14 cellular contexts compared by ENCODE assay signal in genomic region chr4:100261346-100261745, GRCh38.
DNase-seq lines count a peak whose midpoint lies in the region; ATAC-seq, FAIRE-seq and TF ChIP-seq lines count a peak whose summit lies in the region.
"Had no signal": no experiment of that assay in that cellular context is flagged by ENCODE, and none has a peak within 500 bp of the region (broad histone marks: within the 10 kb centered on the region; RNA-seq: fewer than 3 reads in every experiment).

No MANE protein-coding gene starts in this region.

- FAIRE-seq in astrocyte (lab: Jason Lieb, UNC): peak; percentile 32
- FAIRE-seq: A204.1, GM12892, GM19239 had no signal

- no peaks in the 10 kb centered on the region for H3K36me3 Mint-ChIP-seq in HFFc6 (ENCODE audit: low read depth)
- H3K36me3 Mint-ChIP-seq in astrocyte (ENCODE audit: low read depth, unreplicated experiment): no peaks in the 10 kb centered on the region
- H3K36me3 Mint-ChIP-seq: CD14-positive monocyte had no signal

- H3K9me3 Mint-ChIP-seq in HFFc6: no peaks in the 10 kb centered on the region
- H3K9me3 Mint-ChIP-seq in astrocyte (ENCODE audit: unreplicated experiment): peaks cover 13% of the 10 kb centered on the region

- H4K20me1 ChIP-seq in astrocyte (ENCODE audit: insufficient read depth, low read length): no peaks in the 10 kb centered on the region

- H3K4me3 Mint-ChIP-seq in HFFc6: no peak overlapping the region
- H3K4me3 Mint-ChIP-seq in astrocyte (ENCODE audit: unreplicated experiment): no peak overlapping the region
- H3K4me3 Mint-ChIP-seq: CD14-positive monocyte had no signal

- no peak overlapping the region for H2AFZ ChIP-seq in astrocyte (ENCODE audit: low read depth, low read length)
- peak overlapping the region; percentile 54 for H2AFZ ChIP-seq in neuron (ENCODE audit: low read depth, low read length)

- H3K27me3 ChIP-seq in astrocyte (ENCODE audit: insufficient read depth, low read length) (no peaks in the 10 kb centered on the region), neuron (ENCODE audit: insufficient read depth, low read length) (no peaks in the 10 kb centered on the region)

- no peak overlapping the region for H3K27ac ChIP-seq in astrocyte (ENCODE audit: low read depth, low read length)
- H3K27ac ChIP-seq: KMS-11 had no signal

- ATAC-seq in GM21825 (IDR thresholded peaks at IDR 0.05; ENCODE audit: unreplicated experiment): no peak
- ATAC-seq in GM21515 (IDR thresholded peaks at IDR 0.05; ENCODE audit: unreplicated experiment): no peak

- DNase-seq in GM03348 (ENCODE audit: low spot score) (peak; percentile 3), HFFc6 (peak; percentile 1), astrocyte (ENCODE audit: low read depth) (no peak)
- no peak for DNase-seq in stimulated activated CD4-positive, alpha-beta T cell treated with anti-CD3 and anti-CD28 coated beads, Interleukin-15, amount 100 ng/mL, for 24 hours
- DNase-seq: DMS53, H7 had no signal

- H3K27me3 Mint-ChIP-seq in HFFc6 (ENCODE audit: insufficient read depth) (peaks cover under 1% of the 10 kb centered on the region), astrocyte (ENCODE audit: low read depth, unreplicated experiment) (no peaks in the 10 kb centered on the region)

- H3K4me2 ChIP-seq in astrocyte (ENCODE audit: low read length): no peak overlapping the region
- H3K4me2 ChIP-seq: KMS-11 had no signal

- H3K4me3 ChIP-seq in astrocyte (ENCODE audit: insufficient read depth, low read depth, low read length) (no peak overlapping the region), neuron (ENCODE audit: low read length) (no peak overlapping the region)

- H3K9me3 ChIP-seq in astrocyte (ENCODE audit: insufficient read depth, low read depth, low read length) (no peaks in the 10 kb centered on the region), neuron (ENCODE audit: low read length) (no peaks in the 10 kb centered on the region)

- no peaks in the 10 kb centered on the region for H3K4me1 ChIP-seq in astrocyte (ENCODE audit: insufficient read depth, low read length)
- H3K4me1 ChIP-seq in neuron (ENCODE audit: insufficient read depth, low read length): no peaks in the 10 kb centered on the region

- H3K27ac Mint-ChIP-seq in HFFc6: no peak overlapping the region
- H3K27ac Mint-ChIP-seq in astrocyte (ENCODE audit: unreplicated experiment): no peak overlapping the region
- H3K27ac Mint-ChIP-seq: CD14-positive monocyte had no signal

- H3K4me1 Mint-ChIP-seq in HFFc6 (ENCODE audit: low read depth): no peaks in the 10 kb centered on the region
- H3K4me1 Mint-ChIP-seq in astrocyte (ENCODE audit: low read depth, unreplicated experiment): peaks cover 10% of the 10 kb centered on the region

- H3K36me3 ChIP-seq in astrocyte (ENCODE audit: insufficient read depth, low read length): no peaks in the 10 kb centered on the region
- no peaks in the 10 kb centered on the region for H3K36me3 ChIP-seq in neuron (ENCODE audit: insufficient read depth, low read length)

- no peaks in the 10 kb centered on the region for H3K79me2 ChIP-seq in astrocyte (ENCODE audit: insufficient read depth, low read length)

- no peak overlapping the region for H3K9ac ChIP-seq in astrocyte (ENCODE audit: low read length)
- H3K9ac ChIP-seq: KMS-11 had no signal

- TF ChIP-seq CTCF in HFFc6 (IDR thresholded peaks at IDR 0.05) (no peak), astrocyte (IDR thresholded peaks at IDR 0.05; ENCODE audit: insufficient read depth, low read depth, low read length) (no peak)

Comparison
In these comparisons a context has a peak if more than half of its experiments do, and no peak if none do; other contexts are left out.
1. DNase-seq: peak in GM03348 (single experiment) and HFFc6 (single experiment); none in astrocyte (single experiment) and stimulated activated CD4-positive, alpha-beta T cell treated with anti-CD3 and anti-CD28 coated beads, Interleukin-15, amount 100 ng/mL, for 24 hours (single experiment).